1 cellular context compared by ENCODE assay signal in the genomic region with DNA sequence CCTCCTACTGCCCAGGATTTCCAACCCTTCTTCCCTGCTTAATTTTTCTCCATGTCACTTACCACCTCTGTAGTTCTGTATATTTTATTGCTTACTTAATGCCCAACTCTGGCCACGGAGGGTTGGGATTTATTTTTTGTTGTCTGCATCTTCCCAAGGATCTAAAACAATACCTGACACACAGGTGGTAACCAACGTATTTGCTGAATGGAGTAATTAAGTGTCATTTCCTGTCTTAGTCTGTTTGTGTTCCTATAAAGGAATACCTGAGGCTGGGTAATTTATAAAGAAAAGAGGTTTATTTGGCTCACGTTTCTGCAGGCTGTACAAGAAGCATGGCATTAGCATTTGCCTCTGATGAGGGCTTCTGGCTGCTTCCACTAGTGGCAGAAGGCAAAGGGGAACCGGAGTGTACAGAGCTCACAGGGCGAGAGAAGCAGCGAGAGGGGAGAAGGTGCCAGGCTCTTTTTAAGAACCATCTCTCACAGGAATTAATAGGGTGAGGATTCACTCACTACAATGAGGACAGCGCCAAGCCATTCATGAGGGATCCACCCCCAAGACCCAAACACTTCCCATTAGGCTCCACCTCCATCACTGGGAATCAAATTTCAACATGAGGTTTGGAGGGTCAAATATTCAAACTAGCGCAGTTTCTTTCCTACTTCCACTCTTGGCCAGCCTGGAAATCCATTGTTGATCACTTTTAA.
TF ChIP-seq lines count a peak whose summit lies in the region.

No MANE protein-coding gene starts in this region.

TF ChIP-seq in GM23338, 12 proteins besides CTCF, POLR2A, EP300 and RAD21 (continued from another document):
- TF ChIP-seq, protein P1, sequence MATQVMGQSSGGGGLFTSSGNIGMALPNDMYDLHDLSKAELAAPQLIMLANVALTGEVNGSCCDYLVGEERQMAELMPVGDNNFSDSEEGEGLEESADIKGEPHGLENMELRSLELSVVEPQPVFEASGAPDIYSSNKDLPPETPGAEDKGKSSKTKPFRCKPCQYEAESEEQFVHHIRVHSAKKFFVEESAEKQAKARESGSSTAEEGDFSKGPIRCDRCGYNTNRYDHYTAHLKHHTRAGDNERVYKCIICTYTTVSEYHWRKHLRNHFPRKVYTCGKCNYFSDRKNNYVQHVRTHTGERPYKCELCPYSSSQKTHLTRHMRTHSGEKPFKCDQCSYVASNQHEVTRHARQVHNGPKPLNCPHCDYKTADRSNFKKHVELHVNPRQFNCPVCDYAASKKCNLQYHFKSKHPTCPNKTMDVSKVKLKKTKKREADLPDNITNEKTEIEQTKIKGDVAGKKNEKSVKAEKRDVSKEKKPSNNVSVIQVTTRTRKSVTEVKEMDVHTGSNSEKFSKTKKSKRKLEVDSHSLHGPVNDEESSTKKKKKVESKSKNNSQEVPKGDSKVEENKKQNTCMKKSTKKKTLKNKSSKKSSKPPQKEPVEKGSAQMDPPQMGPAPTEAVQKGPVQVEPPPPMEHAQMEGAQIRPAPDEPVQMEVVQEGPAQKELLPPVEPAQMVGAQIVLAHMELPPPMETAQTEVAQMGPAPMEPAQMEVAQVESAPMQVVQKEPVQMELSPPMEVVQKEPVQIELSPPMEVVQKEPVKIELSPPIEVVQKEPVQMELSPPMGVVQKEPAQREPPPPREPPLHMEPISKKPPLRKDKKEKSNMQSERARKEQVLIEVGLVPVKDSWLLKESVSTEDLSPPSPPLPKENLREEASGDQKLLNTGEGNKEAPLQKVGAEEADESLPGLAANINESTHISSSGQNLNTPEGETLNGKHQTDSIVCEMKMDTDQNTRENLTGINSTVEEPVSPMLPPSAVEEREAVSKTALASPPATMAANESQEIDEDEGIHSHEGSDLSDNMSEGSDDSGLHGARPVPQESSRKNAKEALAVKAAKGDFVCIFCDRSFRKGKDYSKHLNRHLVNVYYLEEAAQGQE (IDR thresholded peaks at IDR 0.05; ENCODE audit: unreplicated experiment): no peak
- no peak for TF ChIP-seq POLR2AphosphoS5 (IDR thresholded peaks at IDR 0.05; ENCODE audit: low read depth)
- TF ChIP-seq ZNF114 (CRISPR knock-in tag; IDR thresholded peaks at IDR 0.05): no peak
